Comparison of ENCODE assay signal across 1 cellular context in genomic region chr4:70993181-70994068, GRCh38.
A peak's percentile ranks its signal among the peaks of the same experiment; 100 is the strongest.
TF ChIP-seq lines count a peak whose summit lies in the region.

DCK (plus strand) TSS chr4:70993649; CDS start chr4:70993836, 187 bp downstream.

TF ChIP-seq in HepG2, 621 proteins besides CTCF, POLR2A, EP300 and RAD21 (continued from another document and continues in another):
- TF ChIP-seq GATAD1 (CRISPR knock-in tag; IDR thresholded peaks at IDR 0.05) (0 out of 2 replicates have a peak, but pooled peaks have one; percentile 47), ZNF207 (IDR thresholded peaks at IDR 0.05; ENCODE audit: borderline replicate concordance) (no peak), LBX2 (CRISPR knock-in tag; IDR thresholded peaks at IDR 0.05; ENCODE audit: borderline replicate concordance) (no peak), SNAI1 (CRISPR knock-in tag; IDR thresholded peaks at IDR 0.05; ENCODE audit: borderline replicate concordance) (no peak), ZNF674 (CRISPR knock-in tag; IDR thresholded peaks at IDR 0.05; ENCODE audit: low read depth) (no peak), FLYWCH1 (CRISPR knock-in tag; IDR thresholded peaks at IDR 0.05) (peak; percentile 79; the same call in 1 of the 2 replicates), RBFOX2 (IDR thresholded peaks at IDR 0.05; ENCODE audit: low read depth, low read length) (peak; percentile 89), TCF7 (IDR thresholded peaks at IDR 0.05; ENCODE audit: low read depth) (no peak), TCF12 (IDR thresholded peaks at IDR 0.05) (no peak), TCF12 (CRISPR knock-in tag; IDR thresholded peaks at IDR 0.05) (peak; percentile 56; the same call in 1 of the 2 replicates), HDAC2 (CRISPR knock-in tag; IDR thresholded peaks at IDR 0.05) (0 out of 2 replicates have a peak, but pooled peaks have one; percentile 19), ELK4 (CRISPR knock-in tag; IDR thresholded peaks at IDR 0.05; ENCODE audit: borderline replicate concordance) (no peak), SMARCE1 (IDR thresholded peaks at IDR 0.05; ENCODE audit: borderline replicate concordance) (no peak), ZNF337 (CRISPR knock-in tag; IDR thresholded peaks at IDR 0.05; ENCODE audit: borderline replicate concordance, low read depth) (no peak), MTA1 (CRISPR knock-in tag; IDR thresholded peaks at IDR 0.05; ENCODE audit: borderline replicate concordance) (peak; percentile 75), FOXO4 (CRISPR knock-in tag; conservative IDR thresholded peaks at IDR 0.05) (no peak), NFKB2 (CRISPR knock-in tag; IDR thresholded peaks at IDR 0.05; ENCODE audit: borderline replicate concordance) (peak; percentile 51; the same call in 1 of the 2 replicates), PAF1 (CRISPR knock-in tag; IDR thresholded peaks at IDR 0.05) (no peak), MYC (CRISPR knock-in tag; IDR thresholded peaks at IDR 0.05; ENCODE audit: borderline replicate concordance) (peak; percentile 81), ZNF772 (CRISPR knock-in tag; IDR thresholded peaks at IDR 0.05) (no peak; the same call in 1 of the 2 replicates), FOXK1 (CRISPR knock-in tag; IDR thresholded peaks at IDR 0.05; ENCODE audit: borderline replicate concordance, low read depth) (no peak), CCAR2 (optimal IDR thresholded peaks at IDR 0.05; ENCODE audit: low read depth, low read length) (no peak), FOXA3 (CRISPR knock-in tag; IDR thresholded peaks at IDR 0.05) (0 out of 2 replicates have a peak, but pooled peaks have one; percentile 12), TSC22D2 (CRISPR knock-in tag; IDR thresholded peaks at IDR 0.05; ENCODE audit: borderline replicate concordance) (peak; percentile 53; the same call in 1 of the 2 replicates), KLF11 (CRISPR knock-in tag; IDR thresholded peaks at IDR 0.05) (no peak), ZNF770 (CRISPR knock-in tag; IDR thresholded peaks at IDR 0.05) (peak; percentile 76), SAFB2 (CRISPR knock-in tag; IDR thresholded peaks at IDR 0.05; ENCODE audit: borderline replicate concordance, low read depth) (peak; percentile 94; the same call in 1 of the 2 replicates), RAD51 (IDR thresholded peaks at IDR 0.05; ENCODE audit: borderline replicate concordance) (peak; percentile 40; the same call in 1 of the 2 replicates), MXI1 (IDR thresholded peaks at IDR 0.05; ENCODE audit: borderline replicate concordance, low read depth, low read length) (peak; percentile 86; the same call in 2 of the 3 replicates), ESRRA (CRISPR knock-in tag; IDR thresholded peaks at IDR 0.05; ENCODE audit: low read depth) (0 out of 2 replicates have a peak, but pooled peaks have one; percentile 50), ZBTB46 (CRISPR knock-in tag; IDR thresholded peaks at IDR 0.05; ENCODE audit: borderline replicate concordance) (no peak), ERF (CRISPR knock-in tag; IDR thresholded peaks at IDR 0.05) (no peak; the same call in none of the 2 replicates)
- TF ChIP-seq, protein P1, sequence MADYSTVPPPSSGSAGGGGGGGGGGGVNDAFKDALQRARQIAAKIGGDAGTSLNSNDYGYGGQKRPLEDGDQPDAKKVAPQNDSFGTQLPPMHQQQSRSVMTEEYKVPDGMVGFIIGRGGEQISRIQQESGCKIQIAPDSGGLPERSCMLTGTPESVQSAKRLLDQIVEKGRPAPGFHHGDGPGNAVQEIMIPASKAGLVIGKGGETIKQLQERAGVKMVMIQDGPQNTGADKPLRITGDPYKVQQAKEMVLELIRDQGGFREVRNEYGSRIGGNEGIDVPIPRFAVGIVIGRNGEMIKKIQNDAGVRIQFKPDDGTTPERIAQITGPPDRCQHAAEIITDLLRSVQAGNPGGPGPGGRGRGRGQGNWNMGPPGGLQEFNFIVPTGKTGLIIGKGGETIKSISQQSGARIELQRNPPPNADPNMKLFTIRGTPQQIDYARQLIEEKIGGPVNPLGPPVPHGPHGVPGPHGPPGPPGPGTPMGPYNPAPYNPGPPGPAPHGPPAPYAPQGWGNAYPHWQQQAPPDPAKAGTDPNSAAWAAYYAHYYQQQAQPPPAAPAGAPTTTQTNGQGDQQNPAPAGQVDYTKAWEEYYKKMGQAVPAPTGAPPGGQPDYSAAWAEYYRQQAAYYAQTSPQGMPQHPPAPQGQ (CRISPR knock-in tag; IDR thresholded peaks at IDR 0.05; ENCODE audit: borderline replicate concordance): 0 out of 2 replicates have a peak, but pooled peaks have one; percentile 72
- TF ChIP-seq, protein P2, sequence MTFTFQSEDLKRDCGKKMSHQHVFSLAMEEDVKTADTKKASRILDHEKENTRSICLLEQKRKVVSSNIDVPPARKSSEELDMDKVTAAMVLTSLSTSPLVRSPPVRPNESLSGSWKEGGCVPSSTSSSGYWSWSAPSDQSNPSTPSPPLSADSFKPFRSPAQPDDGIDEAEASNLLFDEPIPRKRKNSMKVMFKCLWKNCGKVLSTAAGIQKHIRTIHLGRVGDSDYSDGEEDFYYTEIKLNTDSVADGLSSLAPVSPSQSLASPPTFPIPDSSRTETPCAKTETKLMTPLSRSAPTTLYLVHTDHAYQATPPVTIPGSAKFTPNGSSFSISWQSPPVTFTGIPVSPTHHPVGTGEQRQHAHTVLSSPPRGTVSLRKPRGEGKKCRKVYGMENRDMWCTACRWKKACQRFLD (CRISPR knock-in tag; IDR thresholded peaks at IDR 0.05; ENCODE audit: borderline replicate concordance): no peak; the same call in 1 of the 2 replicates
- TF ChIP-seq, protein P3, sequence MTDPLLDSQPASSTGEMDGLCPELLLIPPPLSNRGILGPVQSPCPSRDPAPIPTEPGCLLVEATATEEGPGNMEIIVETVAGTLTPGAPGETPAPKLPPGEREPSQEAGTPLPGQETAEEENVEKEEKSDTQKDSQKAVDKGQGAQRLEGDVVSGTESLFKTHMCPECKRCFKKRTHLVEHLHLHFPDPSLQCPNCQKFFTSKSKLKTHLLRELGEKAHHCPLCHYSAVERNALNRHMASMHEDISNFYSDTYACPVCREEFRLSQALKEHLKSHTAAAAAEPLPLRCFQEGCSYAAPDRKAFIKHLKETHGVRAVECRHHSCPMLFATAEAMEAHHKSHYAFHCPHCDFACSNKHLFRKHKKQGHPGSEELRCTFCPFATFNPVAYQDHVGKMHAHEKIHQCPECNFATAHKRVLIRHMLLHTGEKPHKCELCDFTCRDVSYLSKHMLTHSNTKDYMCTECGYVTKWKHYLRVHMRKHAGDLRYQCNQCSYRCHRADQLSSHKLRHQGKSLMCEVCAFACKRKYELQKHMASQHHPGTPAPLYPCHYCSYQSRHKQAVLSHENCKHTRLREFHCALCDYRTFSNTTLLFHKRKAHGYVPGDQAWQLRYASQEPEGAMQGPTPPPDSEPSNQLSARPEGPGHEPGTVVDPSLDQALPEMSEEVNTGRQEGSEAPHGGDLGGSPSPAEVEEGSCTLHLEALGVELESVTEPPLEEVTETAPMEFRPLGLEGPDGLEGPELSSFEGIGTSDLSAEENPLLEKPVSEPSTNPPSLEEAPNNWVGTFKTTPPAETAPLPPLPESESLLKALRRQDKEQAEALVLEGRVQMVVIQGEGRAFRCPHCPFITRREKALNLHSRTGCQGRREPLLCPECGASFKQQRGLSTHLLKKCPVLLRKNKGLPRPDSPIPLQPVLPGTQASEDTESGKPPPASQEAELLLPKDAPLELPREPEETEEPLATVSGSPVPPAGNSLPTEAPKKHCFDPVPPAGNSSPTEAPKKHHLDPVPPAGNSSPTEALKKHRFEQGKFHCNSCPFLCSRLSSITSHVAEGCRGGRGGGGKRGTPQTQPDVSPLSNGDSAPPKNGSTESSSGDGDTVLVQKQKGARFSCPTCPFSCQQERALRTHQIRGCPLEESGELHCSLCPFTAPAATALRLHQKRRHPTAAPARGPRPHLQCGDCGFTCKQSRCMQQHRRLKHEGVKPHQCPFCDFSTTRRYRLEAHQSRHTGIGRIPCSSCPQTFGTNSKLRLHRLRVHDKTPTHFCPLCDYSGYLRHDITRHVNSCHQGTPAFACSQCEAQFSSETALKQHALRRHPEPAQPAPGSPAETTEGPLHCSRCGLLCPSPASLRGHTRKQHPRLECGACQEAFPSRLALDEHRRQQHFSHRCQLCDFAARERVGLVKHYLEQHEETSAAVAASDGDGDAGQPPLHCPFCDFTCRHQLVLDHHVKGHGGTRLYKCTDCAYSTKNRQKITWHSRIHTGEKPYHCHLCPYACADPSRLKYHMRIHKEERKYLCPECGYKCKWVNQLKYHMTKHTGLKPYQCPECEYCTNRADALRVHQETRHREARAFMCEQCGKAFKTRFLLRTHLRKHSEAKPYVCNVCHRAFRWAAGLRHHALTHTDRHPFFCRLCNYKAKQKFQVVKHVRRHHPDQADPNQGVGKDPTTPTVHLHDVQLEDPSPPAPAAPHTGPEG (CRISPR knock-in tag; IDR thresholded peaks at IDR 0.05): peak; percentile 43; the same call in 1 of the 2 replicates
- TF ChIP-seq, protein P4, sequence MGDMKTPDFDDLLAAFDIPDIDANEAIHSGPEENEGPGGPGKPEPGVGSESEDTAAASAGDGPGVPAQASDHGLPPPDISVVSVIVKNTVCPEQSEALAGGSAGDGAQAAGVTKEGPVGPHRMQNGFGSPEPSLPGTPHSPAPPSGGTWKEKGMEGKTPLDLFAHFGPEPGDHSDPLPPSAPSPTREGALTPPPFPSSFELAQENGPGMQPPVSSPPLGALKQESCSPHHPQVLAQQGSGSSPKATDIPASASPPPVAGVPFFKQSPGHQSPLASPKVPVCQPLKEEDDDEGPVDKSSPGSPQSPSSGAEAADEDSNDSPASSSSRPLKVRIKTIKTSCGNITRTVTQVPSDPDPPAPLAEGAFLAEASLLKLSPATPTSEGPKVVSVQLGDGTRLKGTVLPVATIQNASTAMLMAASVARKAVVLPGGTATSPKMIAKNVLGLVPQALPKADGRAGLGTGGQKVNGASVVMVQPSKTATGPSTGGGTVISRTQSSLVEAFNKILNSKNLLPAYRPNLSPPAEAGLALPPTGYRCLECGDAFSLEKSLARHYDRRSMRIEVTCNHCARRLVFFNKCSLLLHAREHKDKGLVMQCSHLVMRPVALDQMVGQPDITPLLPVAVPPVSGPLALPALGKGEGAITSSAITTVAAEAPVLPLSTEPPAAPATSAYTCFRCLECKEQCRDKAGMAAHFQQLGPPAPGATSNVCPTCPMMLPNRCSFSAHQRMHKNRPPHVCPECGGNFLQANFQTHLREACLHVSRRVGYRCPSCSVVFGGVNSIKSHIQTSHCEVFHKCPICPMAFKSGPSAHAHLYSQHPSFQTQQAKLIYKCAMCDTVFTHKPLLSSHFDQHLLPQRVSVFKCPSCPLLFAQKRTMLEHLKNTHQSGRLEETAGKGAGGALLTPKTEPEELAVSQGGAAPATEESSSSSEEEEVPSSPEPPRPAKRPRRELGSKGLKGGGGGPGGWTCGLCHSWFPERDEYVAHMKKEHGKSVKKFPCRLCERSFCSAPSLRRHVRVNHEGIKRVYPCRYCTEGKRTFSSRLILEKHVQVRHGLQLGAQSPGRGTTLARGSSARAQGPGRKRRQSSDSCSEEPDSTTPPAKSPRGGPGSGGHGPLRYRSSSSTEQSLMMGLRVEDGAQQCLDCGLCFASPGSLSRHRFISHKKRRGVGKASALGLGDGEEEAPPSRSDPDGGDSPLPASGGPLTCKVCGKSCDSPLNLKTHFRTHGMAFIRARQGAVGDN (CRISPR knock-in tag; IDR thresholded peaks at IDR 0.05): peak; percentile 95
